ENCODE assay signal across 18 cellular contexts in the genomic region with DNA sequence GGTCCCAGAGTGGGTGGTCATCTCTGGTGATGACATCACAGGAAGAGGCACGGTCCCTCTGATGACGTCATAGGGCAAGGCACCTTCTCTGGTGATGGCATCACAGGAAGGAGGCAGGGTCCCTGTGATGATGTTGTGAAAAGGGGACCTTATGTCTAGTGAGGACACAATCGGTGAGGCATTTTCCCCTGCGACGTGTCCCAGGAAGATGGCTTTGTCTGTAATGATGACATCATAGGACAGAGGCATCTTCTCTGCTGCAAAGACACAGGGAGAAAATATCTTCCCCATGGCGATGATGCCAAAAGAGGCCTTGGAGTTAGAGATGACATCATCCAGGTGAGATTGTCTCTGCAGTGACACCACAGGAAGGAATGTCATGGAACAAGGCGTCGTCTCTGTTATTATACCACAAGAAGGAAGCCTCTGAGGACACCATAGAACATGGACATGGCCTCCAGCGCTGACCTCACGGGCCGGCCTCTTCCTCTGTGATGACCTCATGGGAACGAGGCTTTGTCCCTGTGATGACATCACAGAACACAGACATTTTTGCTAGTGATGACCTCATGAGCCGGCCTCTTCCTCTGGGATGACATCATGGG. TPM values are rescaled to one million over a fixed set of nuclear protein-coding genes. Genes with fewer than 3 reads are reported as not detected.
"Had no signal": no experiment of that assay in that cellular context is flagged by ENCODE, and none has a peak within 500 bp of the region (broad histone marks: within the 10 kb centered on the region; RNA-seq: fewer than 3 reads in every experiment).

No MANE protein-coding gene starts in this region.

- DNase-seq: activated CD4-positive, alpha-beta T cell treated with anti-CD3 and anti-CD28 coated beads for 48 hours; activated naive CD4-positive, alpha-beta T cell; activated naive CD8-positive, alpha-beta T cell treated with anti-CD3 and anti-CD28 coated beads, Interleukin-2, amount 50 U/mL, for 24 hours; colonic mucosa; effector memory CD4-positive, alpha-beta T cell; immature natural killer cell; left cardiac atrium; lower lobe of right lung; midbrain; retina; stimulated activated CD4-positive, alpha-beta T cell treated with anti-CD3 and anti-CD28 coated beads, Interleukin-15, amount 100 ng/mL, for 24 hours; stimulated activated CD4-positive, alpha-beta T cell treated with anti-CD3 and anti-CD28 coated beads, Interleukin-4, amount 100 ng/mL, for 24 hours; T-cell had no signal

- H3K4me3 Mint-ChIP-seq: activated naive CD8-positive, alpha-beta T cell treated with anti-CD3 and anti-CD28 coated beads, Interleukin-2, amount 50 U/mL, for 24 hours; activated T-helper 1 cell treated with anti-CD3 and anti-CD28 coated beads, Interleukin-12 subunit alpha, Interleukin-12 subunit beta, Interleukin-2, Interleukin-4 antibody, amounts not matched to agents 30 ng/mL and 10 ng/mL and 1 ng/mL, durations not matched to agents 14 hours and 24 hours and 36 hours; immature natural killer cell; T-cell; type B pancreatic cell had no signal

- H3K4me1 ChIP-seq: colonic mucosa, lower lobe of right lung had no signal

- H3K9me3 ChIP-seq: colonic mucosa, lower lobe of right lung had no signal

- H3K9me3 Mint-ChIP-seq: activated T-helper 1 cell treated with anti-CD3 and anti-CD28 coated beads, Interleukin-12 subunit alpha, Interleukin-12 subunit beta, Interleukin-2, Interleukin-4 antibody, amounts not matched to agents 30 ng/mL and 10 ng/mL and 1 ng/mL, durations not matched to agents 14 hours and 24 hours and 36 hours; T-cell; type B pancreatic cell had no signal

- H3K4me3 ChIP-seq: colonic mucosa, lower lobe of right lung had no signal

- H3K36me3 Mint-ChIP-seq: immature natural killer cell, T-cell, type B pancreatic cell had no signal

- H3K27ac Mint-ChIP-seq: activated naive CD8-positive, alpha-beta T cell treated with anti-CD3 and anti-CD28 coated beads, Interleukin-2, amount 50 U/mL, for 24 hours; activated T-helper 1 cell treated with anti-CD3 and anti-CD28 coated beads, Interleukin-12 subunit alpha, Interleukin-12 subunit beta, Interleukin-2, Interleukin-4 antibody, amounts not matched to agents 30 ng/mL and 10 ng/mL and 1 ng/mL, durations not matched to agents 14 hours and 24 hours and 36 hours; immature natural killer cell; T-cell; type B pancreatic cell had no signal

- H3K27ac ChIP-seq: colonic mucosa, lower lobe of right lung had no signal

- H3K4me1 Mint-ChIP-seq: immature natural killer cell had no signal

- H3K36me3 ChIP-seq: colonic mucosa, lower lobe of right lung had no signal

RNA-seq across cellular contexts. Expression of gene SHISA7, which starts 10.6 kb away (rescaled TPM):
- total RNA-seq: activated T-helper 1 cell treated with anti-CD3 and anti-CD28 coated beads, Interleukin-12 subunit alpha, Interleukin-12 subunit beta, Interleukin-2, Interleukin-4 antibody, amounts not matched to agents 30 ng/mL and 10 ng/mL and 1 ng/mL, durations not matched to agents 14 hours and 24 hours and 36 hours; colonic mucosa; esophagus mucosa; left cardiac atrium; lower lobe of right lung; skeletal muscle tissue; T-cell had no signal
- polyA plus RNA-seq: immature natural killer cell had no signal

RNA-seq across cellular contexts. Expression of gene C19orf85, which starts 32.1 kb away (rescaled TPM):
- total RNA-seq: activated T-helper 1 cell treated with anti-CD3 and anti-CD28 coated beads, Interleukin-12 subunit alpha, Interleukin-12 subunit beta, Interleukin-2, Interleukin-4 antibody, amounts not matched to agents 30 ng/mL and 10 ng/mL and 1 ng/mL, durations not matched to agents 14 hours and 24 hours and 36 hours; astrocyte; colonic mucosa; esophagus mucosa; left cardiac atrium; lower lobe of right lung; skeletal muscle tissue; T-cell had no signal
- polyA plus RNA-seq: immature natural killer cell had no signal
